In the genomic region with DNA sequence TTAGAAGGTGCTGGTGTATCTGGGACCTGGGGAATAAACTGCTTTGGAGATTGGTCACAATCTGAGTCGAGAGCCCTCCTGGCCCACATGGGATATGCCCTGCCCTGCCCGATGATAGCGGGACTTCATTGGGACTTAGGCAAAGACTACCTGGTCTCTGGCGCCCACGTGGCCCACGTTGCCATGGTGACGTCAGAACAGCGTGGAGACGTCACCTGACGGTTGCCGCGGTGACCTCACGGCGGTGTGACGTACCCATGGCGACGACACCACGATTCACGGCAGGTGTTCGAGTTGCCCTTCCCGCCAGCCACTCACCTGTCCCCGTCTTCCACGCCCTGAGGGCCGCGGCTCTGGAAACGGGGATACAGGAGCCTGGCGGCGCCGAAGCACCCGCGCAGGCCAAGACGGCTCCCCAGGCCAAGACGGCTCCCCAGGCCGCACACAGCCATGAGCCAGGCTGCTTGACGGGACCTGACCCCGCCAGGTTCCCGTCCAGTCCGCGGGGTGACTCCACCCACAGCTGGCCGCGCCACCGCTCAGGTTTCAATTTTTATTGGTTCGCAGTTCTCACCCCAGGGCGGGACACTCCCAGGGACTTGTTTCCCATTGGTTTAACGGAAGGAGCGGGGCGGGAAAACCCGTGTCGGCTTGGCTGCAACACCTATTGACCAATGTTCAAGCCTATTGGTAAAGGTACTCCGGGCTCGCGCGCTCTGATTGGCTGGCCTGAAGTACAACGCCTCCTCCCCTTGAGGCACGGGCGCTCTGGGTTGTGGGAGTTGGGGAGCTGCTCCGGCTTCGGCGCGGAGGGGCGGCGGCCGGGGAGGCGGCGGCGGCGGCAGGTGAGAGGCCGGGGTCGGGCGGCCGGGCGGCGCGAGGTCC, we compare ENCODE assay signal across 8 cellular contexts. TPM values are rescaled to one million over a fixed set of nuclear protein-coding genes. Genes with fewer than 3 reads are reported as not detected.
DNase-seq lines count a peak whose midpoint lies in the region; ATAC-seq and TF ChIP-seq lines count a peak whose summit lies in the region.

MMAB (minus strand) TSS at position 476 of the 885 bp plus-strand sequence; CDS start at position 452, 24 bp downstream.
MVK (plus strand) TSS at position 766 of the 885 bp plus-strand sequence. CDS start 1,029 bp downstream, outside the sequence.

- peak within 1 kb of the TSS; percentile 80 for H3K27ac ChIP-seq in cardiac muscle cell
- peak within 1 kb of the TSS; percentile 82 for H3K27ac ChIP-seq in parathyroid adenoma
- H3K27ac ChIP-seq in tibial nerve = peak within 1 kb of the TSS; percentile 49 to 94 (median 87)

- H2AFZ ChIP-seq in parathyroid adenoma = peak within 1 kb of the TSS; percentile 92

- H3K4me3 ChIP-seq in GM12875 (ENCODE audit: low read depth, low read length) (peak within 1 kb of the TSS; percentile 74), adipocyte (ENCODE audit: low read length) (peak within 1 kb of the TSS; percentile 95), cardiac muscle cell (peak within 1 kb of the TSS; percentile 85), parathyroid adenoma (ENCODE audit: low read depth, low read length) (peak within 1 kb of the TSS; percentile 80), tibial nerve (peak within 1 kb of the TSS; percentile 67 to 96 (median 80))

- TF ChIP-seq EP300 in tibial nerve (IDR thresholded peaks at IDR 0.05) = peak; percentile 79 to 87

- peak within 1 kb of the TSS; percentile 91 for H3K4me2 ChIP-seq in parathyroid adenoma (ENCODE audit: low read length)

- H3K9me3 ChIP-seq in adipocyte (ENCODE audit: control insufficient read depth, low read length) (no peaks in the 10 kb centered on the region), cardiac muscle cell (ENCODE audit: low read depth) (no peaks in the 10 kb centered on the region), parathyroid adenoma (ENCODE audit: control insufficient read depth, low read length) (no peaks in the 10 kb centered on the region), tibial nerve (no peaks in the 10 kb centered on the region)

- peak; percentile 99 for DNase-seq in NCI-H1436 (lab: John Stamatoyannopoulos, UW)
- DNase-seq in T follicular helper cell (ENCODE audit: low read depth) = peak; percentile 98
- DNase-seq in adipocyte (ENCODE audit: low read depth) = peak; percentile 99
- peak; percentile 99 to 100 for DNase-seq in cardiac muscle cell (ENCODE audit: low read depth in 1 of 2, low spot score in 1 of 2)
- DNase-seq in tibial nerve (ENCODE audit: low spot score in 2 of 2) = peak; percentile 98 to 99

- peak; percentile 97 for ATAC-seq in HG02798 (IDR thresholded peaks at IDR 0.05; ENCODE audit: poor library complexity, unreplicated experiment)

- TF ChIP-seq CTCF in GM12875 (IDR thresholded peaks at IDR 0.05; ENCODE audit: borderline replicate concordance, insufficient read depth, low read depth, low read length) (no peak), cardiac muscle cell (IDR thresholded peaks at IDR 0.05; ENCODE audit: low read depth, low read length) (no peak), parathyroid adenoma (IDR thresholded peaks at IDR 0.05) (no peak), tibial nerve (IDR thresholded peaks at IDR 0.05) (peak in 1 of 5 experiments; percentile 38)

- peak in 1 of 2 donors; percentile 53 for TF ChIP-seq POLR2A in tibial nerve (IDR thresholded peaks at IDR 0.05)

- H3K4me1 ChIP-seq in adipocyte (ENCODE audit: control insufficient read depth, insufficient read depth, low read length) (peaks cover 20% of the 10 kb centered on the region), cardiac muscle cell (ENCODE audit: low read depth) (peaks cover 11% of the 10 kb centered on the region), parathyroid adenoma (peaks cover 5% of the 10 kb centered on the region), tibial nerve (peaks cover 0 to 26% (median 9%) of the 10 kb centered on the region in 4 donors)

- H3K36me3 ChIP-seq in adipocyte (ENCODE audit: control insufficient read depth, insufficient read depth, low read length, severe bottlenecking) = peaks cover 49% of the 10 kb centered on the region
- H3K36me3 ChIP-seq in cardiac muscle cell = peaks cover 29% of the 10 kb centered on the region
- no peaks in the 10 kb centered on the region for H3K36me3 ChIP-seq in parathyroid adenoma (ENCODE audit: control insufficient read depth, insufficient read depth, low read length)
- H3K36me3 ChIP-seq in tibial nerve = peaks cover 0 to 52% (median 2%) of the 10 kb centered on the region in 3 donors

- H3K79me2 ChIP-seq in parathyroid adenoma = peaks cover 2% of the 10 kb centered on the region

- H3K27me3 ChIP-seq in adipocyte (replicated peaks; ENCODE audit: control insufficient read depth, insufficient read depth, low read length) = no peaks in the 10 kb centered on the region
- H3K27me3 ChIP-seq in cardiac muscle cell = no peaks in the 10 kb centered on the region
- H3K27me3 ChIP-seq in parathyroid adenoma (ENCODE audit: control insufficient read depth, insufficient read depth, low read length) = no peaks in the 10 kb centered on the region
- H3K27me3 ChIP-seq in tibial nerve = no peaks in the 10 kb centered on the region

- H3K9ac ChIP-seq in adipocyte (ENCODE audit: low read length) (peak within 1 kb of the TSS; percentile 93), parathyroid adenoma (peak within 1 kb of the TSS; percentile 24)

- 0 to 1% methylated on average over 47 of the region's 74 CpGs for whole genome bisulfite sequencing in tibial nerve, 2 donors

RNA-seq across cellular contexts. Expression of gene MMAB, which starts in this region (rescaled TPM):
- 89.4 and 133 TPM in 2 replicates for total RNA-seq in cardiac muscle cell
- 130 and 174 TPM in 2 replicates for polyA plus RNA-seq in cardiac muscle cell
- total RNA-seq in tibial nerve = 10 to 100 TPM; 27.3 to 80.4 (median 30.9) TPM

RNA-seq across cellular contexts. Expression of gene MVK, which starts in this region (rescaled TPM):
- total RNA-seq in cardiac muscle cell = 56.1 and 83.3 TPM in 2 replicates
- 22.6 and 29.0 TPM in 2 replicates for polyA plus RNA-seq in cardiac muscle cell
- 10 to 100 TPM; 20.9 to 52.0 (median 30.5) TPM for total RNA-seq in tibial nerve

Comparison
In these comparisons a context has a peak if more than half of its experiments do, and no peak if none do; other contexts are left out.
1. Peak in every context shown above with its lines: DNase-seq, ATAC-seq, H3K4me3 ChIP-seq and H3K27ac ChIP-seq.